8 cellular contexts compared by ENCODE assay signal in genomic region chr14:99971087-99971928, GRCh38.
DNase-seq lines count a peak whose midpoint lies in the region; ATAC-seq, FAIRE-seq and TF ChIP-seq lines count a peak whose summit lies in the region.

No MANE protein-coding gene starts in this region.

- peak overlapping the region; percentile 76 for H3K4me3 Mint-ChIP-seq in activated B cell treated with CpG ODN at 0.5 μM for 24 hours
- H3K4me3 Mint-ChIP-seq in immature natural killer cell = peak overlapping the region; percentile 67 to 84 (median 76)

- H3K36me3 Mint-ChIP-seq in activated B cell treated with CpG ODN at 0.5 μM for 24 hours (ENCODE audit: low read depth) (no peaks in the 10 kb centered on the region), immature natural killer cell (peaks cover 0 to 2% (median 0%) of the 10 kb centered on the region in 3 donors)

- CTCF ChIA-PET in activated B cell treated with CpG ODN at 0.5 μM for 24 hours (lab: Charles Lee) = no interaction called here

- peaks cover 3% of the 10 kb centered on the region for H3K27me3 ChIP-seq in bronchial epithelial cell (ENCODE audit: control insufficient read depth, insufficient read depth, low read length)

- intact Hi-C loops in activated B cell treated with CpG ODN at 0.5 μM for 24 hours (cut with micrococcal nuclease) = loop anchor here (1.0 to 5.0 kb wide), 4 partner anchors 11 to 367 kb away; partner anchors contain the start of genes CCDC85C and CYP46A1

- no peak for FAIRE-seq in bronchial epithelial cell (lab: Jason Lieb, UNC)

- POLR2A ChIA-PET in activated B cell treated with CpG ODN at 0.5 μM for 24 hours (lab: Charles Lee) = interaction anchor here (0.6 to 1.2 kb wide), 3 partner anchors 8 to 490 kb away, joined by 3 to 4 read pairs (median 3); partner anchors contain the start of genes CCNK, EVL and SETD3

- no peaks in the 10 kb centered on the region for H3K9me3 Mint-ChIP-seq in activated B cell treated with CpG ODN at 0.5 μM for 24 hours
- H3K9me3 Mint-ChIP-seq in immature natural killer cell = no peaks in the 10 kb centered on the region

- H3K27ac Mint-ChIP-seq in activated B cell treated with CpG ODN at 0.5 μM for 24 hours = no peak overlapping the region
- H3K27ac Mint-ChIP-seq in immature natural killer cell = no peak overlapping the region

- ATAC-seq in HG02840 (IDR thresholded peaks at IDR 0.05; ENCODE audit: low FRiP score, unreplicated experiment) = peak; percentile 55
- ATAC-seq in activated B cell treated with CpG ODN at 0.5 μM for 24 hours (ENCODE audit: low read depth) = peak; percentile 90

- peak overlapping the region; percentile 83 for H3K4me3 ChIP-seq in bronchial epithelial cell (ENCODE audit: low read depth, low read length)

- TF ChIP-seq CTCF in activated B cell treated with CpG ODN at 0.5 μM for 24 hours (IDR thresholded peaks at IDR 0.05) (no peak), bronchial epithelial cell (IDR thresholded peaks at IDR 0.05; ENCODE audit: insufficient read depth, low read length, severe bottlenecking) (no peak)

- H3K36me3 ChIP-seq in bronchial epithelial cell (ENCODE audit: control insufficient read depth, insufficient read depth, low read length) = no peaks in the 10 kb centered on the region

- H3K27me3 Mint-ChIP-seq in activated B cell treated with CpG ODN at 0.5 μM for 24 hours (peaks cover 46% of the 10 kb centered on the region), immature natural killer cell (ENCODE audit: low read depth in 3 of 3) (peaks cover 6 to 18% (median 12%) of the 10 kb centered on the region in 3 donors)

- peak; percentile 40 for DNase-seq in GM04504 (ENCODE audit: low read depth)
- peak; percentile 64 for DNase-seq in NCI-H2107 treated with DMSO at 0.1 percent for 48 hours (lab: John Stamatoyannopoulos, UW; ENCODE audit: unreplicated experiment)
- DNase-seq in activated B cell treated with CpG ODN at 0.5 μM for 24 hours = peak; percentile 68
- DNase-seq in bronchial epithelial cell (ENCODE audit: low read depth) = peak; percentile 41
- DNase-seq in immature natural killer cell = peak; percentile 77 to 83 (median 82)
- DNase-seq in smooth muscle cell of the brain vasculature (ENCODE audit: low read depth, low spot score) = peak; percentile 39
- no peak for DNase-seq in NK-92 treated with Interleukin-12 subunit alpha and Interleukin-12 subunit beta, amount 100 ng/mL, for 24 hours (lab: John Stamatoyannopoulos, UW)

- peaks cover 12% of the 10 kb centered on the region for H3K4me1 Mint-ChIP-seq in activated B cell treated with CpG ODN at 0.5 μM for 24 hours
- H3K4me1 Mint-ChIP-seq in immature natural killer cell = peaks cover 12 to 17% of the 10 kb centered on the region in 2 donors
